Comparison of ENCODE assay signal across 1 cellular context in the genomic region with DNA sequence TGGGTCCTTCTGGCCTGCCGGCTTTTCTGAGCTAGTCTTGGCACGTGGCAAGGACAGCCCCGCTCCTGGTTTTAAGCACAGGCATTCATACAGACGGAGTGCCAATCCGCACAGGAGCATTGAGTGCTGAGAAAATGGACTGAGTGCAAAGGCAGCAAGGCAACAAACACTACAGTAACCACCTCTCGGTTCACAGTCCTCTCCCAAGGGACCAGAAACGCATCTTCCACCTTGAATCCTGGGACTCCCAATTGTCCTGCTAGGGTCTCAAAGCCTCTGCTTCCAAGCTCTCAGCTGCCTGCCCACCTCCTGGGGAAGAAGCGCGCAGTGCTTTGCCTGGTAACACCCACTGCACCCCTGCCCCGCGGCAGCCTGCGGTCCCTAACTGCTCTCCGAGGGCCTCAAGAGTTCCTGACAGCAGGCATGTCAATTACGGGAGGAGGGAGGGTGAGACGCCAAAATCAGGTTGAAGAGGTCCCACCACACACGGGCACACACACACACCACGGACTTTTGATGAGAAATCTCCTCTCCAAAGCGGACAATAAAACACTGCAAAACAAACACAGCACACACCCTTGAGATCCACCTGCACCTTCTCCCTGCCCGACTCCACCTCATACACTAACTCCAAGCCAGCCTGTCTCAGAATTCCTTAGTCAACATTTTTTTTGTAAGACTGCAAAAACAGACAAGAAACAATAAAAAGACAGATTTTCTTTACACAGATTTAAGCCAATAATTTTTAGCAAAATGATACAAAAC.
TF ChIP-seq lines count a peak whose summit lies in the region.

No MANE protein-coding gene starts in this region.

TF ChIP-seq in HepG2, 621 proteins besides CTCF, POLR2A, EP300 and RAD21 (continued from another document and continues in another):
- TF ChIP-seq, protein P1, sequence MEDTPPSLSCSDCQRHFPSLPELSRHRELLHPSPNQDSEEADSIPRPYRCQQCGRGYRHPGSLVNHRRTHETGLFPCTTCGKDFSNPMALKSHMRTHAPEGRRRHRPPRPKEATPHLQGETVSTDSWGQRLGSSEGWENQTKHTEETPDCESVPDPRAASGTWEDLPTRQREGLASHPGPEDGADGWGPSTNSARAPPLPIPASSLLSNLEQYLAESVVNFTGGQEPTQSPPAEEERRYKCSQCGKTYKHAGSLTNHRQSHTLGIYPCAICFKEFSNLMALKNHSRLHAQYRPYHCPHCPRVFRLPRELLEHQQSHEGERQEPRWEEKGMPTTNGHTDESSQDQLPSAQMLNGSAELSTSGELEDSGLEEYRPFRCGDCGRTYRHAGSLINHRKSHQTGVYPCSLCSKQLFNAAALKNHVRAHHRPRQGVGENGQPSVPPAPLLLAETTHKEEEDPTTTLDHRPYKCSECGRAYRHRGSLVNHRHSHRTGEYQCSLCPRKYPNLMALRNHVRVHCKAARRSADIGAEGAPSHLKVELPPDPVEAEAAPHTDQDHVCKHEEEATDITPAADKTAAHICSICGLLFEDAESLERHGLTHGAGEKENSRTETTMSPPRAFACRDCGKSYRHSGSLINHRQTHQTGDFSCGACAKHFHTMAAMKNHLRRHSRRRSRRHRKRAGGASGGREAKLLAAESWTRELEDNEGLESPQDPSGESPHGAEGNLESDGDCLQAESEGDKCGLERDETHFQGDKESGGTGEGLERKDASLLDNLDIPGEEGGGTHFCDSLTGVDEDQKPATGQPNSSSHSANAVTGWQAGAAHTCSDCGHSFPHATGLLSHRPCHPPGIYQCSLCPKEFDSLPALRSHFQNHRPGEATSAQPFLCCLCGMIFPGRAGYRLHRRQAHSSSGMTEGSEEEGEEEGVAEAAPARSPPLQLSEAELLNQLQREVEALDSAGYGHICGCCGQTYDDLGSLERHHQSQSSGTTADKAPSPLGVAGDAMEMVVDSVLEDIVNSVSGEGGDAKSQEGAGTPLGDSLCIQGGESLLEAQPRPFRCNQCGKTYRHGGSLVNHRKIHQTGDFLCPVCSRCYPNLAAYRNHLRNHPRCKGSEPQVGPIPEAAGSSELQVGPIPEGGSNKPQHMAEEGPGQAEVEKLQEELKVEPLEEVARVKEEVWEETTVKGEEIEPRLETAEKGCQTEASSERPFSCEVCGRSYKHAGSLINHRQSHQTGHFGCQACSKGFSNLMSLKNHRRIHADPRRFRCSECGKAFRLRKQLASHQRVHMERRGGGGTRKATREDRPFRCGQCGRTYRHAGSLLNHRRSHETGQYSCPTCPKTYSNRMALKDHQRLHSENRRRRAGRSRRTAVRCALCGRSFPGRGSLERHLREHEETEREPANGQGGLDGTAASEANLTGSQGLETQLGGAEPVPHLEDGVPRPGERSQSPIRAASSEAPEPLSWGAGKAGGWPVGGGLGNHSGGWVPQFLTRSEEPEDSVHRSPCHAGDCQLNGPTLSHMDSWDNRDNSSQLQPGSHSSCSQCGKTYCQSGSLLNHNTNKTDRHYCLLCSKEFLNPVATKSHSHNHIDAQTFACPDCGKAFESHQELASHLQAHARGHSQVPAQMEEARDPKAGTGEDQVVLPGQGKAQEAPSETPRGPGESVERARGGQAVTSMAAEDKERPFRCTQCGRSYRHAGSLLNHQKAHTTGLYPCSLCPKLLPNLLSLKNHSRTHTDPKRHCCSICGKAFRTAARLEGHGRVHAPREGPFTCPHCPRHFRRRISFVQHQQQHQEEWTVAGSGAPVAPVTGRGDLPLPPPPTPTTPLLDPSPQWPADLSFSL (CRISPR knock-in tag; IDR thresholded peaks at IDR 0.05) = no peak
- TF ChIP-seq ZNF672 (CRISPR knock-in tag; IDR thresholded peaks at IDR 0.05) (peak; percentile 48; the same call in 1 of the 2 replicates), MTA1 (CRISPR knock-in tag; IDR thresholded peaks at IDR 0.05; ENCODE audit: borderline replicate concordance) (0 out of 2 replicates have a peak, but pooled peaks have one; percentile 6), ZNF225 (CRISPR knock-in tag; IDR thresholded peaks at IDR 0.05) (0 out of 2 replicates have a peak, but pooled peaks have one; percentile 7), TAF1 (CRISPR knock-in tag; IDR thresholded peaks at IDR 0.05) (no peak), ZFP37 (CRISPR knock-in tag; IDR thresholded peaks at IDR 0.05; ENCODE audit: borderline replicate concordance) (no peak), MAZ (IDR thresholded peaks at IDR 0.05; ENCODE audit: borderline replicate concordance, low read depth, low read length) (no peak), MAZ (CRISPR knock-in tag; IDR thresholded peaks at IDR 0.05; ENCODE audit: low read depth) (0 out of 2 replicates have a peak, but pooled peaks have one; percentile 5), ZSCAN25 (CRISPR knock-in tag; IDR thresholded peaks at IDR 0.05) (no peak), POLR2G (IDR thresholded peaks at IDR 0.05; ENCODE audit: low read depth, low read length) (peak; percentile 10; the same call in 1 of the 2 replicates), NFKBIZ (CRISPR knock-in tag; IDR thresholded peaks at IDR 0.05) (0 out of 2 replicates have a peak, but pooled peaks have one; percentile 16), MXI1 (IDR thresholded peaks at IDR 0.05; ENCODE audit: borderline replicate concordance, low read depth, low read length) (0 out of 3 replicates have a peak, but pooled peaks have one; percentile 19), SRSF1 (optimal IDR thresholded peaks at IDR 0.05; ENCODE audit: low read depth, low read length) (no peak), ZZZ3 (CRISPR knock-in tag; IDR thresholded peaks at IDR 0.05; ENCODE audit: borderline replicate concordance) (0 out of 2 replicates have a peak, but pooled peaks have one; percentile 6), ETV5 (CRISPR knock-in tag; IDR thresholded peaks at IDR 0.05; ENCODE audit: borderline replicate concordance) (0 out of 2 replicates have a peak, but pooled peaks have one; percentile 5), ZMYM2 (CRISPR knock-in tag; IDR thresholded peaks at IDR 0.05) (no peak), ZNF124 (CRISPR knock-in tag; IDR thresholded peaks at IDR 0.05) (0 out of 2 replicates have a peak, but pooled peaks have one; percentile 15), MAFF (IDR thresholded peaks at IDR 0.05; ENCODE audit: low read depth, low read length) (peak; percentile 86), ZNF451 (CRISPR knock-in tag; IDR thresholded peaks at IDR 0.05) (no peak), FIP1L1 (IDR thresholded peaks at IDR 0.05; ENCODE audit: borderline replicate concordance, insufficient read depth, low read depth, low read length) (0 out of 2 replicates have a peak, but pooled peaks have one; percentile 12), EZH2 (conservative IDR thresholded peaks at IDR 0.05; ENCODE audit: low read depth, low read length) (no peak), KAT7 (CRISPR knock-in tag; IDR thresholded peaks at IDR 0.05; ENCODE audit: borderline replicate concordance) (0 out of 2 replicates have a peak, but pooled peaks have one; percentile 16), ZKSCAN8 (CRISPR knock-in tag; IDR thresholded peaks at IDR 0.05; ENCODE audit: borderline replicate concordance) (no peak), CHCHD3 (CRISPR knock-in tag; IDR thresholded peaks at IDR 0.05) (no peak), RFX5 (IDR thresholded peaks at IDR 0.05; ENCODE audit: low read depth, low read length) (no peak), CBFB (CRISPR knock-in tag; IDR thresholded peaks at IDR 0.05) (no peak)
- TF ChIP-seq, protein P2, sequence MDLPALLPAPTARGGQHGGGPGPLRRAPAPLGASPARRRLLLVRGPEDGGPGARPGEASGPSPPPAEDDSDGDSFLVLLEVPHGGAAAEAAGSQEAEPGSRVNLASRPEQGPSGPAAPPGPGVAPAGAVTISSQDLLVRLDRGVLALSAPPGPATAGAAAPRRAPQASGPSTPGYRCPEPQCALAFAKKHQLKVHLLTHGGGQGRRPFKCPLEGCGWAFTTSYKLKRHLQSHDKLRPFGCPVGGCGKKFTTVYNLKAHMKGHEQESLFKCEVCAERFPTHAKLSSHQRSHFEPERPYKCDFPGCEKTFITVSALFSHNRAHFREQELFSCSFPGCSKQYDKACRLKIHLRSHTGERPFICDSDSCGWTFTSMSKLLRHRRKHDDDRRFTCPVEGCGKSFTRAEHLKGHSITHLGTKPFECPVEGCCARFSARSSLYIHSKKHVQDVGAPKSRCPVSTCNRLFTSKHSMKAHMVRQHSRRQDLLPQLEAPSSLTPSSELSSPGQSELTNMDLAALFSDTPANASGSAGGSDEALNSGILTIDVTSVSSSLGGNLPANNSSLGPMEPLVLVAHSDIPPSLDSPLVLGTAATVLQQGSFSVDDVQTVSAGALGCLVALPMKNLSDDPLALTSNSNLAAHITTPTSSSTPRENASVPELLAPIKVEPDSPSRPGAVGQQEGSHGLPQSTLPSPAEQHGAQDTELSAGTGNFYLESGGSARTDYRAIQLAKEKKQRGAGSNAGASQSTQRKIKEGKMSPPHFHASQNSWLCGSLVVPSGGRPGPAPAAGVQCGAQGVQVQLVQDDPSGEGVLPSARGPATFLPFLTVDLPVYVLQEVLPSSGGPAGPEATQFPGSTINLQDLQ (CRISPR knock-in tag; IDR thresholded peaks at IDR 0.05) = no peak
- TF ChIP-seq, protein P3, sequence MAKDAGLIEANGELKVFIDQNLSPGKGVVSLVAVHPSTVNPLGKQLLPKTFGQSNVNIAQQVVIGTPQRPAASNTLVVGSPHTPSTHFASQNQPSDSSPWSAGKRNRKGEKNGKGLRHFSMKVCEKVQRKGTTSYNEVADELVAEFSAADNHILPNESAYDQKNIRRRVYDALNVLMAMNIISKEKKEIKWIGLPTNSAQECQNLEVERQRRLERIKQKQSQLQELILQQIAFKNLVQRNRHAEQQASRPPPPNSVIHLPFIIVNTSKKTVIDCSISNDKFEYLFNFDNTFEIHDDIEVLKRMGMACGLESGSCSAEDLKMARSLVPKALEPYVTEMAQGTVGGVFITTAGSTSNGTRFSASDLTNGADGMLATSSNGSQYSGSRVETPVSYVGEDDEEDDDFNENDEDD (CRISPR knock-in tag; IDR thresholded peaks at IDR 0.05; ENCODE audit: borderline replicate concordance) = no peak
- TF ChIP-seq, protein P4, sequence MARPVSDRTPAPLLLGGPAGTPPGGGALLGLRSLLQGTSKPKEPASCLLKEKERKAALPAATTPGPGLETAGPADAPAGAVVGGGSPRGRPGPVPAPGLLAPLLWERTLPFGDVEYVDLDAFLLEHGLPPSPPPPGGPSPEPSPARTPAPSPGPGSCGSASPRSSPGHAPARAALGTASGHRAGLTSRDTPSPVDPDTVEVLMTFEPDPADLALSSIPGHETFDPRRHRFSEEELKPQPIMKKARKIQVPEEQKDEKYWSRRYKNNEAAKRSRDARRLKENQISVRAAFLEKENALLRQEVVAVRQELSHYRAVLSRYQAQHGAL (CRISPR knock-in tag; IDR thresholded peaks at IDR 0.05; ENCODE audit: not compliant biosample characterization) = no peak
- TF ChIP-seq, protein P5, sequence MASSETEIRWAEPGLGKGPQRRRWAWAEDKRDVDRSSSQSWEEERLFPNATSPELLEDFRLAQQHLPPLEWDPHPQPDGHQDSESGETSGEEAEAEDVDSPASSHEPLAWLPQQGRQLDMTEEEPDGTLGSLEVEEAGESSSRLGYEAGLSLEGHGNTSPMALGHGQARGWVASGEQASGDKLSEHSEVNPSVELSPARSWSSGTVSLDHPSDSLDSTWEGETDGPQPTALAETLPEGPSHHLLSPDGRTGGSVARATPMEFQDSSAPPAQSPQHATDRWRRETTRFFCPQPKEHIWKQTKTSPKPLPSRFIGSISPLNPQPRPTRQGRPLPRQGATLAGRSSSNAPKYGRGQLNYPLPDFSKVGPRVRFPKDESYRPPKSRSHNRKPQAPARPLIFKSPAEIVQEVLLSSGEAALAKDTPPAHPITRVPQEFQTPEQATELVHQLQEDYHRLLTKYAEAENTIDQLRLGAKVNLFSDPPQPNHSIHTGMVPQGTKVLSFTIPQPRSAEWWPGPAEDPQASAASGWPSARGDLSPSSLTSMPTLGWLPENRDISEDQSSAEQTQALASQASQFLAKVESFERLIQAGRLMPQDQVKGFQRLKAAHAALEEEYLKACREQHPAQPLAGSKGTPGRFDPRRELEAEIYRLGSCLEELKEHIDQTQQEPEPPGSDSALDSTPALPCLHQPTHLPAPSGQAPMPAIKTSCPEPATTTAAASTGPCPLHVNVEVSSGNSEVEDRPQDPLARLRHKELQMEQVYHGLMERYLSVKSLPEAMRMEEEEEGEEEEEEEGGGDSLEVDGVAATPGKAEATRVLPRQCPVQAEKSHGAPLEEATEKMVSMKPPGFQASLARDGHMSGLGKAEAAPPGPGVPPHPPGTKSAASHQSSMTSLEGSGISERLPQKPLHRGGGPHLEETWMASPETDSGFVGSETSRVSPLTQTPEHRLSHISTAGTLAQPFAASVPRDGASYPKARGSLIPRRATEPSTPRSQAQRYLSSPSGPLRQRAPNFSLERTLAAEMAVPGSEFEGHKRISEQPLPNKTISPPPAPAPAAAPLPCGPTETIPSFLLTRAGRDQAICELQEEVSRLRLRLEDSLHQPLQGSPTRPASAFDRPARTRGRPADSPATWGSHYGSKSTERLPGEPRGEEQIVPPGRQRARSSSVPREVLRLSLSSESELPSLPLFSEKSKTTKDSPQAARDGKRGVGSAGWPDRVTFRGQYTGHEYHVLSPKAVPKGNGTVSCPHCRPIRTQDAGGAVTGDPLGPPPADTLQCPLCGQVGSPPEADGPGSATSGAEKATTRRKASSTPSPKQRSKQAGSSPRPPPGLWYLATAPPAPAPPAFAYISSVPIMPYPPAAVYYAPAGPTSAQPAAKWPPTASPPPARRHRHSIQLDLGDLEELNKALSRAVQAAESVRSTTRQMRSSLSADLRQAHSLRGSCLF (CRISPR knock-in tag; IDR thresholded peaks at IDR 0.05; ENCODE audit: borderline replicate concordance) = no peak
- TF ChIP-seq, protein P6, sequence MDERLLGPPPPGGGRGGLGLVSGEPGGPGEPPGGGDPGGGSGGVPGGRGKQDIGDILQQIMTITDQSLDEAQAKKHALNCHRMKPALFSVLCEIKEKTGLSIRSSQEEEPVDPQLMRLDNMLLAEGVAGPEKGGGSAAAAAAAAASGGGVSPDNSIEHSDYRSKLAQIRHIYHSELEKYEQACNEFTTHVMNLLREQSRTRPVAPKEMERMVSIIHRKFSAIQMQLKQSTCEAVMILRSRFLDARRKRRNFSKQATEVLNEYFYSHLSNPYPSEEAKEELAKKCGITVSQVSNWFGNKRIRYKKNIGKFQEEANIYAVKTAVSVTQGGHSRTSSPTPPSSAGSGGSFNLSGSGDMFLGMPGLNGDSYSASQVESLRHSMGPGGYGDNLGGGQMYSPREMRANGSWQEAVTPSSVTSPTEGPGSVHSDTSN (CRISPR knock-in tag; IDR thresholded peaks at IDR 0.05) = no peak
- TF ChIP-seq, protein P7, sequence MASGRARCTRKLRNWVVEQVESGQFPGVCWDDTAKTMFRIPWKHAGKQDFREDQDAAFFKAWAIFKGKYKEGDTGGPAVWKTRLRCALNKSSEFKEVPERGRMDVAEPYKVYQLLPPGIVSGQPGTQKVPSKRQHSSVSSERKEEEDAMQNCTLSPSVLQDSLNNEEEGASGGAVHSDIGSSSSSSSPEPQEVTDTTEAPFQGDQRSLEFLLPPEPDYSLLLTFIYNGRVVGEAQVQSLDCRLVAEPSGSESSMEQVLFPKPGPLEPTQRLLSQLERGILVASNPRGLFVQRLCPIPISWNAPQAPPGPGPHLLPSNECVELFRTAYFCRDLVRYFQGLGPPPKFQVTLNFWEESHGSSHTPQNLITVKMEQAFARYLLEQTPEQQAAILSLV (CRISPR knock-in tag; IDR thresholded peaks at IDR 0.05; ENCODE audit: borderline replicate concordance) = no peak
- TF ChIP-seq, protein P8, sequence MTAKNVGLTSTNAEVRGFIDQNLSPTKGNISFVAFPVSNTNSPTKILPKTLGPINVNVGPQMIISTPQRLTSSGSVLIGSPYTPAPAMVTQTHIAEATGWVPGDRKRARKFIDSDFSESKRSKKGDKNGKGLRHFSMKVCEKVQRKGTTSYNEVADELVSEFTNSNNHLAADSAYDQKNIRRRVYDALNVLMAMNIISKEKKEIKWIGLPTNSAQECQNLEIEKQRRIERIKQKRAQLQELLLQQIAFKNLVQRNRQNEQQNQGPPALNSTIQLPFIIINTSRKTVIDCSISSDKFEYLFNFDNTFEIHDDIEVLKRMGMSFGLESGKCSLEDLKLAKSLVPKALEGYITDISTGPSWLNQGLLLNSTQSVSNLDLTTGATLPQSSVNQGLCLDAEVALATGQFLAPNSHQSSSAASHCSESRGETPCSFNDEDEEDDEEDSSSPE (CRISPR knock-in tag; IDR thresholded peaks at IDR 0.05) = no peak
